ENCODE assay signal across 23 cellular contexts in genomic region chr10:106513328-106513727, GRCh38.
DNase-seq lines count a peak whose midpoint lies in the region; ATAC-seq and TF ChIP-seq lines count a peak whose summit lies in the region.
"Had no signal": no experiment of that assay in that cellular context is flagged by ENCODE, and none has a peak within 500 bp of the region (broad histone marks: within the 10 kb centered on the region; RNA-seq: fewer than 3 reads in every experiment).

No MANE protein-coding gene starts in this region.

- H4K20me1 ChIP-seq in MM.1S (ENCODE audit: insufficient read depth, low read length): no peaks in the 10 kb centered on the region

- H3K4me3 ChIP-seq in HEK293 (ENCODE audit: low read depth, low read length): no peak overlapping the region
- H3K4me3 ChIP-seq in epithelial cell of esophagus (ENCODE audit: low read length): no peak overlapping the region
- no peak overlapping the region for H3K4me3 ChIP-seq in gastroesophageal sphincter
- H3K4me3 ChIP-seq in MM.1S (ENCODE audit: low read length): no peak overlapping the region
- no peak overlapping the region for H3K4me3 ChIP-seq in upper lobe of right lung
- H3K4me3 ChIP-seq: cardiac muscle cell, heart right ventricle, left lung, SJSA1, thyroid gland had no signal

- H3K9me3 ChIP-seq in HEK293 (ENCODE audit: control insufficient read depth, insufficient read depth, low read depth, low read length) (no peaks in the 10 kb centered on the region), gastroesophageal sphincter (no peaks in the 10 kb centered on the region), MM.1S (replicated peaks; ENCODE audit: insufficient read depth, low read length) (no peaks in the 10 kb centered on the region), upper lobe of right lung (no peaks in the 10 kb centered on the region)
- H3K9me3 ChIP-seq: BE2C, heart right ventricle, left lung, SJSA1, thyroid gland had no signal

- CTCF ChIA-PET in HEK293 (lab: Yijun Ruan, JAX): interaction anchor here (0.7 kb wide), 2 partner anchors 27 to 44 kb away, joined by 4 read pairs; no protein-coding TSS in a partner anchor
- CTCF ChIA-PET in RWPE1 (lab: Yijun Ruan, JAX): interaction anchor here (0.6 kb wide), 1 partner anchor 1732 kb away, joined by 3 read pairs; no protein-coding TSS in a partner anchor

- no peaks in the 10 kb centered on the region for H3K79me2 ChIP-seq in MM.1S (ENCODE audit: low read length)

- peak; percentile 16 for DNase-seq in RWPE1 (ENCODE audit: low spot score)
- peak; percentile 37 for DNase-seq in epithelial cell of esophagus (ENCODE audit: low read depth)
- DNase-seq in neural crest cell (ENCODE audit: low read depth, low spot score): no peak
- no peak for DNase-seq in MM.1S
- no peak for DNase-seq in SKM-1 (lab: John Stamatoyannopoulos, UW; ENCODE audit: unreplicated experiment)
- DNase-seq in upper lobe of right lung: no peak
- DNase-seq: activated CD8-positive, alpha-beta memory T cell treated with anti-CD3 and anti-CD28 coated beads for 24 hours; activated gamma-delta T cell; BE2C; DMS79 treated with DMSO at 0.1 percent for 48 hours; GOT3; heart right ventricle; KBM-7; left lung; naive B cell; NCI-H1417 treated with DMSO at 0.1 percent for 48 hours; NCI-H774; thyroid gland; WERI-Rb-1 had no signal

- no peak overlapping the region for H3K9ac ChIP-seq in MM.1S (ENCODE audit: low read length)

- H3F3A ChIP-seq in MM.1S (ENCODE audit: insufficient read depth, low read length): no peaks in the 10 kb centered on the region

- H3K27me3 ChIP-seq in gastroesophageal sphincter (no peaks in the 10 kb centered on the region), MM.1S (replicated peaks; ENCODE audit: insufficient read depth, low read length) (no peaks in the 10 kb centered on the region), upper lobe of right lung (no peaks in the 10 kb centered on the region)
- H3K27me3 ChIP-seq: BE2C, cardiac muscle cell, heart right ventricle, left lung, SJSA1, thyroid gland had no signal

- H3K36me3 ChIP-seq in HEK293 (ENCODE audit: control insufficient read depth in 2 of 2, insufficient read depth in 1 of 2, low read length in 2 of 2) (no peaks in the 10 kb centered on the region), gastroesophageal sphincter (no peaks in the 10 kb centered on the region), MM.1S (replicated peaks; ENCODE audit: insufficient read depth, low read length) (no peaks in the 10 kb centered on the region), upper lobe of right lung (no peaks in the 10 kb centered on the region)
- H3K36me3 ChIP-seq: BE2C, cardiac muscle cell, heart right ventricle, left lung, SJSA1, thyroid gland, WERI-Rb-1 had no signal

- H3K27ac ChIP-seq in HEK293 (ENCODE audit: extremely low read depth, low read depth, low read length) (peak overlapping the region; percentile 28; the same call in 1 of the 2 replicates), RWPE1 (no peak overlapping the region), gastroesophageal sphincter (no peak overlapping the region), MM.1S (ENCODE audit: low read length) (no peak overlapping the region), upper lobe of right lung (no peak overlapping the region)
- H3K27ac ChIP-seq: cardiac muscle cell, heart right ventricle, left lung, SJSA1, thyroid gland, WERI-Rb-1 had no signal

- H3K4me1 Mint-ChIP-seq in neural crest cell: peaks cover 23% of the 10 kb centered on the region
- H3K4me1 Mint-ChIP-seq: naive B cell had no signal

- H3K36me3 Mint-ChIP-seq in neural crest cell (ENCODE audit: low read depth): no peaks in the 10 kb centered on the region
- H3K36me3 Mint-ChIP-seq: naive B cell had no signal

- intact Hi-C loops in upper lobe of right lung (cut with DNase I): no loop called here

- POLR2A ChIA-PET in HEK293 (lab: Yijun Ruan, JAX): no interaction called here
- POLR2A ChIA-PET in RWPE1 (lab: Yijun Ruan, JAX; ENCODE audit: low non-redundant PET): no interaction called here

- ATAC-seq in gastroesophageal sphincter (no peak), upper lobe of right lung (no peak)
- ATAC-seq: left lung had no signal

- no peaks in the 10 kb centered on the region for H3K9me2 ChIP-seq in MM.1S (replicated peaks; ENCODE audit: insufficient read depth, low read length)

- H3K4me1 ChIP-seq in HEK293 (ENCODE audit: control insufficient read depth, insufficient read depth, low read length) (peaks cover 20% of the 10 kb centered on the region), gastroesophageal sphincter (no peaks in the 10 kb centered on the region), MM.1S (ENCODE audit: low read length) (no peaks in the 10 kb centered on the region), upper lobe of right lung (no peaks in the 10 kb centered on the region)
- H3K4me1 ChIP-seq: BE2C, heart right ventricle, left lung, SJSA1 had no signal

- H3K4me3 Mint-ChIP-seq in neural crest cell: no peak overlapping the region
- H3K4me3 Mint-ChIP-seq: naive B cell had no signal

- peak overlapping the region; percentile 35 for H3K27ac Mint-ChIP-seq in neural crest cell (ENCODE audit: unreplicated experiment)
- H3K27ac Mint-ChIP-seq: naive B cell had no signal

- no peak for TF ChIP-seq EP300 in gastroesophageal sphincter (IDR thresholded peaks at IDR 0.05)

- TF ChIP-seq POLR2A in gastroesophageal sphincter (IDR thresholded peaks at IDR 0.05): no peak

- H3K27me3 Mint-ChIP-seq in neural crest cell (ENCODE audit: low read depth): no peaks in the 10 kb centered on the region
- H3K27me3 Mint-ChIP-seq: naive B cell had no signal

- H2AFZ ChIP-seq in MM.1S (ENCODE audit: low read length): no peak overlapping the region

- no peaks in the 10 kb centered on the region for H3K9me3 Mint-ChIP-seq in neural crest cell

- no peak overlapping the region for H3K4me2 ChIP-seq in MM.1S (ENCODE audit: low read depth, low read length)

- TF ChIP-seq CTCF in HEK293 (tag by site-specific recombination; IDR thresholded peaks at IDR 0.05): no peak
- TF ChIP-seq CTCF in RWPE1 (conservative IDR thresholded peaks at IDR 0.05; ENCODE audit: low read depth): no peak
- TF ChIP-seq CTCF in epithelial cell of esophagus (IDR thresholded peaks at IDR 0.05; ENCODE audit: insufficient read depth, low read depth, low read length, missing control alignments): no peak
- no peak for TF ChIP-seq CTCF in neural crest cell (conservative IDR thresholded peaks at IDR 0.05)
- TF ChIP-seq CTCF in gastroesophageal sphincter (IDR thresholded peaks at IDR 0.05): no peak
- no peak for TF ChIP-seq CTCF in MM.1S (IDR thresholded peaks at IDR 0.05; ENCODE audit: low read length)
- no peak for TF ChIP-seq CTCF in upper lobe of right lung (IDR thresholded peaks at IDR 0.05)

- 0 to 39% methylated on average over 1 to 3 of the region's 3 CpGs for WGBS in gastroesophageal sphincter (ENCODE audit: low coverage in 1 of 2), 2 donors

TF ChIP-seq in HEK293, 187 proteins besides CTCF, POLR2A, EP300 and RAD21:
- TF ChIP-seq ZNF792 (tag by site-specific recombination; IDR thresholded peaks at IDR 0.05) (no peak), ZIC2 (tag by site-specific recombination; IDR thresholded peaks at IDR 0.05) (no peak), ZNF302 (tag by site-specific recombination; IDR thresholded peaks at IDR 0.05; ENCODE audit: low read depth) (no peak), ZNF626 (tag by site-specific recombination; IDR thresholded peaks at IDR 0.05) (no peak), SETDB1 (IDR thresholded peaks at IDR 0.05; ENCODE audit: insufficient read length, low read length) (no peak)

Comparison
In these comparisons a context has a peak if more than half of its experiments do, and no peak if none do; other contexts are left out.
1. DNase-seq: peak in RWPE1 (single experiment) and epithelial cell of esophagus (single experiment); none in neural crest cell (single experiment), MM.1S (single experiment), SKM-1 (single experiment) and upper lobe of right lung (single experiment).